Comparison of ENCODE assay signal across 17 cellular contexts in genomic region chr3:100697723-100698285, GRCh38.
"Had no signal": no experiment of that assay in that cellular context is flagged by ENCODE, and none has a peak within 500 bp of the region (broad histone marks: within the 10 kb centered on the region; RNA-seq: fewer than 3 reads in every experiment).

No MANE protein-coding gene starts in this region.

- H3K36me3 ChIP-seq: breast epithelium, esophagus muscularis mucosa, prostate gland, sigmoid colon had no signal

- H3K27ac ChIP-seq: breast epithelium, dorsolateral prefrontal cortex, esophagus muscularis mucosa, prostate gland, sigmoid colon, testis had no signal

- H3K9me3 ChIP-seq: breast epithelium, esophagus muscularis mucosa, prostate gland, sigmoid colon, testis had no signal

- ATAC-seq: activated CD8-positive, alpha-beta T cell treated with anti-CD3 and anti-CD28 coated beads for 36 hours; activated T-cell treated with anti-CD3 and anti-CD28 coated beads, Interleukin-2, amount 50 U/mL, for 72 hours; naive thymus-derived CD4-positive, alpha-beta T cell; stimulated activated naive CD8-positive, alpha-beta T cell treated with anti-CD3 and anti-CD28 coated beads, Interleukin-15, amount 100 ng/mL, for 72 hours had no signal

- H3K4me3 ChIP-seq: breast epithelium, dorsolateral prefrontal cortex, esophagus muscularis mucosa, prostate gland, sigmoid colon, testis had no signal

- H3K4me1 ChIP-seq: breast epithelium, esophagus muscularis mucosa, prostate gland, sigmoid colon, testis had no signal

- FAIRE-seq: islet of Langerhans had no signal

- DNase-seq: activated CD8-positive, alpha-beta memory T cell treated with anti-CD3 and anti-CD28 coated beads, Interleukin-2, amount 50 U/mL, for 4 hours; activated CD8-positive, alpha-beta T cell treated with anti-CD3 and anti-CD28 coated beads for 36 hours; activated T-cell treated with anti-CD3 and anti-CD28 coated beads, Interleukin-2, amount 50 U/mL, for 72 hours; aorta; dorsolateral prefrontal cortex; glutamatergic neuron; mesenchymal stem cell; naive thymus-derived CD4-positive, alpha-beta T cell; nucleus accumbens; sigmoid colon; stimulated activated CD4-positive, alpha-beta T cell treated with anti-CD3 and anti-CD28 coated beads, Interleukin-4, amount 100 ng/mL, for 24 hours; stimulated activated naive CD8-positive, alpha-beta T cell treated with anti-CD3 and anti-CD28 coated beads, Interleukin-15, amount 100 ng/mL, for 72 hours; testis had no signal

- H3K27me3 ChIP-seq: breast epithelium, sigmoid colon, testis had no signal
